In genomic region chr10:14114791-14115190, GRCh38 we compare ENCODE assay signal across 9 cellular contexts.
"Had no signal": no experiment of that assay in that cellular context is flagged by ENCODE, and none has a peak within 500 bp of the region (broad histone marks: within the 10 kb centered on the region; RNA-seq: fewer than 3 reads in every experiment).

No MANE protein-coding gene starts in this region.

- DNase-seq: GM23248, GOT3, H7, H9, HCEC 1CT, HFFc6 had no signal

- H3K27ac ChIP-seq: GM23248 had no signal

- H3K4me3 ChIP-seq: GM23248, GM23338, HAP-1 had no signal

- H3K36me3 ChIP-seq: HAP-1 had no signal

- ATAC-seq: GM23338, HCT116 had no signal

- H3K4me1 ChIP-seq: HAP-1 had no signal

- H3K9me3 ChIP-seq: HAP-1 had no signal
